ENCODE assay signal across 20 cellular contexts in genomic region chr1:19831441-19831840, GRCh38. TPM values are rescaled to one million over a fixed set of nuclear protein-coding genes. Genes with fewer than 3 reads are reported as not detected.
A peak's percentile ranks its signal among the peaks of the same experiment; 100 is the strongest.
DNase-seq lines count a peak whose midpoint lies in the region; ATAC-seq, FAIRE-seq and TF ChIP-seq lines count a peak whose summit lies in the region.
"Had no signal": no experiment of that assay in that cellular context is flagged by ENCODE, and none has a peak within 500 bp of the region (broad histone marks: within the 10 kb centered on the region; RNA-seq: fewer than 3 reads in every experiment).

No MANE protein-coding gene starts in this region.

- DNase-seq in GM06990 (ENCODE audit: extremely low read depth, insufficient read length) (peak; percentile 35), bronchial epithelial cell (ENCODE audit: low read depth) (no peak), urothelium cell line (ENCODE audit: low spot score) (peak; percentile 29), heart left ventricle (no peak), EL (no peak)
- DNase-seq: C1 segment of cervical spinal cord; Calu3; CD4-positive, alpha-beta memory T cell; COR-L47; DND-41; GDM1; GOT3; HCEC 1CT had no signal

- H3K9me3 ChIP-seq in HEK293 (ENCODE audit: control insufficient read depth, insufficient read depth, low read depth, low read length): no peaks in the 10 kb centered on the region
- H3K9me3 ChIP-seq in heart left ventricle: peaks cover 0 to 10% (median 0%) of the 10 kb centered on the region in 12 donors

- H3K27ac ChIP-seq in HEK293 (ENCODE audit: extremely low read depth, low read depth, low read length) (no peak overlapping the region), heart left ventricle (no peak overlapping the region)

- CTCF ChIA-PET in HEK293 (lab: Yijun Ruan, JAX): interaction anchor here (1.0 kb wide), 1 partner anchor 169 kb away, joined by 3 read pairs; no protein-coding TSS in a partner anchor

- H3K4me3 ChIP-seq in GM06990 (replicated peaks; ENCODE audit: low read depth, low read length): no peak overlapping the region
- no peak overlapping the region for H3K4me3 ChIP-seq in HEK293 (ENCODE audit: low read depth, low read length)
- no peak overlapping the region for H3K4me3 ChIP-seq in bronchial epithelial cell (ENCODE audit: low read depth, low read length)
- H3K4me3 ChIP-seq in heart left ventricle: no peak overlapping the region

- FAIRE-seq in bronchial epithelial cell (lab: Jason Lieb, UNC) (peak; percentile 18), urothelium cell line (lab: Jason Lieb, UNC) (no peak)
- FAIRE-seq: GM12891, GM18507, H54 had no signal

- ATAC-seq in heart left ventricle: no peak

- no peaks in the 10 kb centered on the region for H3K27me3 ChIP-seq in GM06990 (replicated peaks; ENCODE audit: control insufficient read depth, insufficient read depth, low read length)
- H3K27me3 ChIP-seq in bronchial epithelial cell (ENCODE audit: control insufficient read depth, insufficient read depth, low read length): no peaks in the 10 kb centered on the region
- peaks cover 0 to 35% (median 0%) of the 10 kb centered on the region in 9 donors for H3K27me3 ChIP-seq in heart left ventricle

- 79 to 85% (median 81%) methylated on average over 3 of the region's 3 CpGs for WGBS in heart left ventricle, 4 donors

- POLR2A ChIA-PET in HEK293 (lab: Yijun Ruan, JAX): no interaction called here

- H3K4me1 ChIP-seq in HEK293 (ENCODE audit: control insufficient read depth, insufficient read depth, low read length) (no peaks in the 10 kb centered on the region), heart left ventricle (no peaks in the 10 kb centered on the region)

- H3K36me3 ChIP-seq in GM06990 (ENCODE audit: control insufficient read depth, insufficient read depth, low read length) (no peaks in the 10 kb centered on the region), HEK293 (ENCODE audit: control insufficient read depth in 2 of 2, insufficient read depth in 1 of 2, low read length in 2 of 2) (no peaks in the 10 kb centered on the region), bronchial epithelial cell (ENCODE audit: control insufficient read depth, insufficient read depth, low read length) (no peaks in the 10 kb centered on the region), heart left ventricle (no peaks in the 10 kb centered on the region)

- no peak for TF ChIP-seq POLR2A in heart left ventricle (IDR thresholded peaks at IDR 0.05)

- intact Hi-C loops in heart left ventricle (cut with DNase I): no loop called here

- TF ChIP-seq CTCF in GM06990 (IDR thresholded peaks at IDR 0.05; ENCODE audit: insufficient read depth, low read length, poor library complexity, severe bottlenecking) (no peak), HEK293 (tag by site-specific recombination; IDR thresholded peaks at IDR 0.05) (no peak), bronchial epithelial cell (IDR thresholded peaks at IDR 0.05; ENCODE audit: insufficient read depth, low read length, severe bottlenecking) (no peak), heart left ventricle (IDR thresholded peaks at IDR 0.05) (no peak)

TF ChIP-seq in HEK293, 187 proteins besides CTCF, POLR2A, EP300 and RAD21:
- TF ChIP-seq SETDB1 (IDR thresholded peaks at IDR 0.05; ENCODE audit: insufficient read length, low read length) (peak; percentile 75), ZNF561 (tag by site-specific recombination; IDR thresholded peaks at IDR 0.05; ENCODE audit: borderline replicate concordance) (no peak)

RNA-seq across cellular contexts. Expression of gene RNF186, which starts 16.4 kb away (rescaled TPM):
- not detected in 2 replicates for total RNA-seq in bronchial epithelial cell
- not detected for total RNA-seq in heart left ventricle
- polyA plus RNA-seq in heart left ventricle: not detected
- total RNA-seq: A172; A673; Calu3; CD4-positive, alpha-beta memory T cell had no signal
- polyA plus RNA-seq: BJ; CD4-positive, alpha-beta memory T cell had no signal

RNA-seq across cellular contexts. Expression of gene TMCO4, which starts 31.7 kb away (rescaled TPM):
- total RNA-seq in bronchial epithelial cell: 2.6 and 5.9 TPM in 2 replicates
- total RNA-seq in heart left ventricle: 10 to 100 TPM in 4 of 9 donors, 1 to 10 TPM in 5; 6.3 to 14.3 (median 9.6) TPM
- polyA plus RNA-seq in heart left ventricle: 1 to 10 TPM; 6.4 to 7.6 TPM

RNA-seq across cellular contexts. Expression of gene OTUD3, which starts 50.8 kb away (rescaled TPM):
- total RNA-seq in bronchial epithelial cell (7.1 and 9.2 TPM in 2 replicates), heart left ventricle (1 to 10 TPM; 1.8 to 6.3 (median 4.2) TPM)
- polyA plus RNA-seq in heart left ventricle: 1 to 10 TPM; 2.3 to 2.8 TPM

Comparison
In these comparisons a context has a peak if more than half of its experiments do, and no peak if none do; other contexts are left out.
1. DNase-seq: peak in GM06990 (single experiment) and urothelium cell line (single experiment); none in bronchial epithelial cell (single experiment), heart left ventricle (0 of 5) and EL (single experiment).